In the genomic region with DNA sequence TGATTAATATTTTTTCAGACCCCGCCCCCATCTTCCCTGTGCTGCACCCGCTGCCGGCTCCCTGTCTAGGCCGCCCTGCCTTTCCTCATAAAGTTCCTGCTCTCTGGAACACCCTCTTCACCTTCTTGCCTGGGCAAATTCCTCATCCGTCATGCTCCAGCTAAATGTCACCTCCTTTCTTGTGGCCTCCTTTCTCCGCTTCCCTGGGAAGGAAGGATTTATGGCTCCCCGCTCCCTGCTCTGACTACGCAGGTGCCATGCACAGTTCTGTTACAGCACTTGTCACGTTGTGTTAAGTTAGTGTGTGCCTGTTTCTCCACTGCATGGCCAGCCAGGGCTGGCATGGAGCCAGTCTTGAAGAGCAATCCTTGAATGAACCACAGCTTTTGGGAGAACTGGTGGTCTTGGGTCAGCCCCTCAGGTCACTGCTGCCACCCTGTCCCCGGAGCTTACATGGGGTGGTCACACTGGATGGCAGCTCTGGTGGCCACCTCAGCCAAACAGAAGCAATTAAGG, we compare ENCODE assay signal across 16 cellular contexts.
"Had no signal": no experiment of that assay in that cellular context is flagged by ENCODE, and none has a peak within 500 bp of the region (broad histone marks: within the 10 kb centered on the region; RNA-seq: fewer than 3 reads in every experiment).

No MANE protein-coding gene starts in this region.

- H2AFZ ChIP-seq: hepatocyte had no signal

- DNase-seq: activated CD4-positive, alpha-beta memory T cell treated with anti-CD3 and anti-CD28 coated beads for 36 hours; activated naive CD4-positive, alpha-beta T cell treated with anti-CD3 and anti-CD28 coated beads, Interleukin-2, amount 50 U/mL, for 16 hours; activated T-cell treated with anti-CD3 and anti-CD28 coated beads, Interleukin-2, amount 50 U/mL, for 24 hours; islet precursor cell; left ventricle myocardium inferior; mesenchymal stem cell; stimulated activated CD4-positive, alpha-beta T cell treated with anti-CD3 and anti-CD28 coated beads, Interleukin-2, amount 100 ng/mL, for 48 hours; tibial artery; uterus; WERI-Rb-1 had no signal

- H3K9me3 ChIP-seq: adrenal gland, left ventricle myocardium inferior, tibial artery, uterus had no signal

- H3K36me3 ChIP-seq: adrenal gland, left ventricle myocardium inferior, tibial artery, uterus, WERI-Rb-1 had no signal

- H3K4me1 ChIP-seq: adrenal gland, left ventricle myocardium inferior, uterus had no signal

- H3K79me2 ChIP-seq: hepatocyte had no signal

- H3K27me3 ChIP-seq: adrenal gland had no signal

- H3K4me2 ChIP-seq: hepatocyte had no signal

- H3K27ac ChIP-seq: adrenal gland, coronary artery, hepatocyte, left ventricle myocardium inferior, tibial artery, uterus, WERI-Rb-1 had no signal

- H3K4me3 ChIP-seq: adrenal gland, coronary artery, hepatocyte, left ventricle myocardium inferior, tibial artery, uterus had no signal

- ATAC-seq: esophagus mucosa; naive thymus-derived CD8-positive, alpha-beta T cell; stimulated activated memory B cell treated with anti-CD40 and anti-IgM and Interleukin-4, amounts not matched to agents 10 μg/mL and 1 μg/mL and 100 μg/mL, for 72 hours had no signal
